25 cellular contexts compared by ENCODE assay signal in the genomic region with DNA sequence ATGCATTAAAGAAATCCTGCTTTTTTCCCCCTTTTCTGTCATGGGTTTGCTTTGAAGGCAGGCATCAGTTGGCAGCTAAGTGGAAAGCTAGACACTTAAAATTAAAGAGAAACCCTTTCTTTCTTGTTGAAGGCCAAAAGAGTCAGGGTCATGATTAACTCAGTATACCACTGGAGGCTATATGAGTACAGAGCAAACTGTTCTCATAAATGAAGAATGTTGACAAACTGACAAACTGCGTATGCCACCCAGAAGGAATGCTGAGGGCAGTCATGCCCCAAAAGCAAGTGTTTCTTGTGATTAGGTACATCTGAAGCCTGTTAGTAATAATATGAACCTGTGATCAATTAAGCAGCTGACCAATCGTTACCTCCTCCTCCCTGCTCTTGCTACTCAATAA. TPM values are rescaled to one million over a fixed set of nuclear protein-coding genes. Genes with fewer than 3 reads are reported as not detected.
"Had no signal": no experiment of that assay in that cellular context is flagged by ENCODE, and none has a peak within 500 bp of the region (broad histone marks: within the 10 kb centered on the region; RNA-seq: fewer than 3 reads in every experiment).

No MANE protein-coding gene starts in this region.

- DNase-seq: cortex of kidney; dorsolateral prefrontal cortex; effector CD4-positive, alpha-beta T cell; natural killer cell; pancreas; stimulated activated CD4-positive, alpha-beta T cell treated with anti-CD3 and anti-CD28 coated beads, Interleukin-12 subunit alpha, Interleukin-12 subunit beta, amount 100 ng/mL, for 4 hours; stimulated activated CD4-positive, alpha-beta T cell treated with anti-CD3 and anti-CD28 coated beads, Interleukin-1b, Interleukin-23, amount 100 ng/mL, for 48 hours; stimulated activated CD4-positive, alpha-beta T cell treated with anti-CD3 and anti-CD28 coated beads, Interleukin-4, amount 100 ng/mL, for 1 hour; stimulated activated CD8-positive, alpha-beta memory T cell treated with anti-CD3 and anti-CD28 coated beads, Interleukin-4, amount 100 ng/mL, for 48 hours; stimulated activated naive CD4-positive, alpha-beta T cell; stimulated activated naive CD8-positive, alpha-beta T cell treated with anti-CD3 and anti-CD28 coated beads, Interleukin-15, amount 100 ng/mL, for 72 hours; transverse colon had no signal

- H3K9me3 ChIP-seq: esophagus muscularis mucosa, neutrophil, pancreas, right atrium auricular region, suprapubic skin, transverse colon, vagina had no signal

- H3K4me1 ChIP-seq: esophagus muscularis mucosa, pancreas, right atrium auricular region, transverse colon, vagina had no signal

- ATAC-seq: left lobe of liver; natural killer cell; pancreas; sciatic nerve; stimulated activated naive CD8-positive, alpha-beta T cell treated with anti-CD3 and anti-CD28 coated beads, Interleukin-15, amount 100 ng/mL, for 72 hours had no signal

- H3K27ac ChIP-seq: dorsolateral prefrontal cortex, epithelial cell of prostate, esophagus muscularis mucosa, neutrophil, pancreas, right atrium auricular region, suprapubic skin, transverse colon, vagina had no signal

- H3K36me3 ChIP-seq: esophagus muscularis mucosa, neutrophil, pancreas, right atrium auricular region, suprapubic skin, transverse colon, vagina had no signal

- H3K4me3 ChIP-seq: dorsolateral prefrontal cortex, esophagus muscularis mucosa, lung, pancreas, right atrium auricular region, smooth muscle cell, suprapubic skin, transverse colon, vagina had no signal

- H3K4me2 ChIP-seq: smooth muscle cell had no signal

- FAIRE-seq: keratinocyte, pancreas had no signal

- H3K27me3 ChIP-seq: dorsolateral prefrontal cortex, esophagus muscularis mucosa, neutrophil, pancreas, right atrium auricular region, suprapubic skin, transverse colon, vagina had no signal

RNA-seq across cellular contexts. Expression of gene COL6A6, which starts 43.6 kb away (rescaled TPM):
- total RNA-seq: fibroblast of villous mesenchyme, natural killer cell, vagina had no signal
- polyA plus RNA-seq: keratinocyte, neural cell had no signal
